ENCODE assay signal across 14 cellular contexts in genomic region chr5:77424921-77425320, GRCh38.
A peak's percentile ranks its signal among the peaks of the same experiment; 100 is the strongest.
DNase-seq lines count a peak whose midpoint lies in the region; ATAC-seq and TF ChIP-seq lines count a peak whose summit lies in the region.
"Had no signal": no experiment of that assay in that cellular context is flagged by ENCODE, and none has a peak within 500 bp of the region (broad histone marks: within the 10 kb centered on the region; RNA-seq: fewer than 3 reads in every experiment).

No MANE protein-coding gene starts in this region.

- DNase-seq in activated naive CD4-positive, alpha-beta T cell treated with anti-CD3 and anti-CD28 coated beads, Interleukin-2, amount 10 ng/mL, durations not matched to agents 7 days and 5 days: no peak
- DNase-seq in progenitor cell of endocrine pancreas (ENCODE audit: low spot score, unreplicated experiment): no peak
- no peak for DNase-seq in tibial artery
- DNase-seq in activated T-helper 1 cell treated with anti-CD3 and anti-CD28 coated beads, Interleukin-12 subunit alpha, Interleukin-12 subunit beta, Interleukin-2, Interleukin-4 antibody, amounts not matched to agents 30 ng/mL and 10 ng/mL and 1 ng/mL, durations not matched to agents 14 hours and 24 hours and 36 hours (ENCODE audit: low spot score): no peak
- no peak for DNase-seq in GM20000 (ENCODE audit: low spot score)
- no peak for DNase-seq in globus pallidus (ENCODE audit: low spot score)
- DNase-seq: C1 segment of cervical spinal cord; CD4-positive, alpha-beta T cell; DMS79; H7 had no signal

- no peaks in the 10 kb centered on the region for H3K4me1 Mint-ChIP-seq in activated naive CD4-positive, alpha-beta T cell treated with anti-CD3 and anti-CD28 coated beads, Interleukin-2, amount 50 U/mL, for 24 hours
- no peaks in the 10 kb centered on the region for H3K4me1 Mint-ChIP-seq in activated naive CD4-positive, alpha-beta T cell treated with anti-CD3 and anti-CD28 coated beads, Interleukin-2, amount 10 ng/mL, durations not matched to agents 7 days and 5 days
- no peaks in the 10 kb centered on the region for H3K4me1 Mint-ChIP-seq in activated T-helper 17 cell treated with anti-CD3 and anti-CD28 coated beads, Interleukin-2, amount 50 U/mL, for 72 hours
- peaks cover 9% of the 10 kb centered on the region for H3K4me1 Mint-ChIP-seq in progenitor cell of endocrine pancreas (ENCODE audit: low read depth)
- no peaks in the 10 kb centered on the region for H3K4me1 Mint-ChIP-seq in activated T-helper 1 cell treated with anti-CD3 and anti-CD28 coated beads, Interleukin-12 subunit alpha, Interleukin-12 subunit beta, Interleukin-2, Interleukin-4 antibody, amounts not matched to agents 30 ng/mL and 10 ng/mL and 1 ng/mL, durations not matched to agents 14 hours and 24 hours and 36 hours (ENCODE audit: low read depth)
- H3K4me1 Mint-ChIP-seq: B cell, GM23338 had no signal

- H3K27ac Mint-ChIP-seq in activated naive CD4-positive, alpha-beta T cell treated with anti-CD3 and anti-CD28 coated beads, Interleukin-2, amount 50 U/mL, for 24 hours: peak overlapping the region; percentile 23
- no peak overlapping the region for H3K27ac Mint-ChIP-seq in activated naive CD4-positive, alpha-beta T cell treated with anti-CD3 and anti-CD28 coated beads, Interleukin-2, amount 10 ng/mL, durations not matched to agents 7 days and 5 days
- H3K27ac Mint-ChIP-seq in activated T-helper 17 cell treated with anti-CD3 and anti-CD28 coated beads, Interleukin-2, amount 50 U/mL, for 72 hours: no peak overlapping the region
- peak overlapping the region; percentile 29 for H3K27ac Mint-ChIP-seq in progenitor cell of endocrine pancreas
- no peak overlapping the region for H3K27ac Mint-ChIP-seq in activated T-helper 1 cell treated with anti-CD3 and anti-CD28 coated beads, Interleukin-12 subunit alpha, Interleukin-12 subunit beta, Interleukin-2, Interleukin-4 antibody, amounts not matched to agents 30 ng/mL and 10 ng/mL and 1 ng/mL, durations not matched to agents 14 hours and 24 hours and 36 hours
- H3K27ac Mint-ChIP-seq: B cell; CD4-positive, alpha-beta T cell; GM23338 had no signal

- CTCF ChIA-PET in activated naive CD4-positive, alpha-beta T cell treated with anti-CD3 and anti-CD28 coated beads, Interleukin-2, amount 10 ng/mL, durations not matched to agents 7 days and 5 days (lab: Charles Lee): no interaction called here

- H3K27me3 Mint-ChIP-seq in activated naive CD4-positive, alpha-beta T cell treated with anti-CD3 and anti-CD28 coated beads, Interleukin-2, amount 50 U/mL, for 24 hours: no peaks in the 10 kb centered on the region
- H3K27me3 Mint-ChIP-seq in activated naive CD4-positive, alpha-beta T cell treated with anti-CD3 and anti-CD28 coated beads, Interleukin-2, amount 10 ng/mL, durations not matched to agents 7 days and 5 days: peaks cover 9% of the 10 kb centered on the region
- H3K27me3 Mint-ChIP-seq in activated T-helper 17 cell treated with anti-CD3 and anti-CD28 coated beads, Interleukin-2, amount 50 U/mL, for 72 hours: no peaks in the 10 kb centered on the region
- H3K27me3 Mint-ChIP-seq in progenitor cell of endocrine pancreas: no peaks in the 10 kb centered on the region
- H3K27me3 Mint-ChIP-seq in activated T-helper 1 cell treated with anti-CD3 and anti-CD28 coated beads, Interleukin-12 subunit alpha, Interleukin-12 subunit beta, Interleukin-2, Interleukin-4 antibody, amounts not matched to agents 30 ng/mL and 10 ng/mL and 1 ng/mL, durations not matched to agents 14 hours and 24 hours and 36 hours (ENCODE audit: insufficient read depth): no peaks in the 10 kb centered on the region
- H3K27me3 Mint-ChIP-seq: B cell had no signal

- no peak overlapping the region for H3K4me3 ChIP-seq in tibial artery
- H3K4me3 ChIP-seq: GM23338 had no signal

- intact Hi-C loops in tibial artery (cut with DNase I; ENCODE audit: low total_unique reads): loop anchor here (10.0 kb wide), 1 partner anchor 60 kb away; no protein-coding TSS in a partner anchor
- intact Hi-C loops in activated T-helper 1 cell treated with anti-CD3 and anti-CD28 coated beads, Interleukin-12 subunit alpha, Interleukin-12 subunit beta, Interleukin-2, Interleukin-4 antibody, amounts not matched to agents 30 ng/mL and 10 ng/mL and 1 ng/mL, durations not matched to agents 14 hours and 24 hours and 36 hours (cut with micrococcal nuclease): no loop called here

- peaks cover 1% of the 10 kb centered on the region for H3K36me3 Mint-ChIP-seq in activated naive CD4-positive, alpha-beta T cell treated with anti-CD3 and anti-CD28 coated beads, Interleukin-2, amount 50 U/mL, for 24 hours
- no peaks in the 10 kb centered on the region for H3K36me3 Mint-ChIP-seq in activated naive CD4-positive, alpha-beta T cell treated with anti-CD3 and anti-CD28 coated beads, Interleukin-2, amount 10 ng/mL, durations not matched to agents 7 days and 5 days
- H3K36me3 Mint-ChIP-seq in activated T-helper 17 cell treated with anti-CD3 and anti-CD28 coated beads, Interleukin-2, amount 50 U/mL, for 72 hours (ENCODE audit: low read depth): no peaks in the 10 kb centered on the region
- H3K36me3 Mint-ChIP-seq in progenitor cell of endocrine pancreas (ENCODE audit: insufficient read depth): peaks cover 7% of the 10 kb centered on the region
- H3K36me3 Mint-ChIP-seq in activated T-helper 1 cell treated with anti-CD3 and anti-CD28 coated beads, Interleukin-12 subunit alpha, Interleukin-12 subunit beta, Interleukin-2, Interleukin-4 antibody, amounts not matched to agents 30 ng/mL and 10 ng/mL and 1 ng/mL, durations not matched to agents 14 hours and 24 hours and 36 hours (ENCODE audit: low read depth): peaks cover 5% of the 10 kb centered on the region

- no peaks in the 10 kb centered on the region for H3K36me3 ChIP-seq in tibial artery

- H3K9me3 ChIP-seq in tibial artery: no peaks in the 10 kb centered on the region

- peak overlapping the region; percentile 61 to 64 for H3K27ac ChIP-seq in tibial artery

- peaks cover 0 to 67% (median 28%) of the 10 kb centered on the region in 4 donors for H3K4me1 ChIP-seq in tibial artery

- no peak overlapping the region for H3K4me3 Mint-ChIP-seq in activated naive CD4-positive, alpha-beta T cell treated with anti-CD3 and anti-CD28 coated beads, Interleukin-2, amount 50 U/mL, for 24 hours
- H3K4me3 Mint-ChIP-seq in activated naive CD4-positive, alpha-beta T cell treated with anti-CD3 and anti-CD28 coated beads, Interleukin-2, amount 10 ng/mL, durations not matched to agents 7 days and 5 days: no peak overlapping the region
- H3K4me3 Mint-ChIP-seq in activated T-helper 17 cell treated with anti-CD3 and anti-CD28 coated beads, Interleukin-2, amount 50 U/mL, for 72 hours: no peak overlapping the region
- no peak overlapping the region for H3K4me3 Mint-ChIP-seq in progenitor cell of endocrine pancreas (ENCODE audit: low read depth)
- no peak overlapping the region for H3K4me3 Mint-ChIP-seq in activated T-helper 1 cell treated with anti-CD3 and anti-CD28 coated beads, Interleukin-12 subunit alpha, Interleukin-12 subunit beta, Interleukin-2, Interleukin-4 antibody, amounts not matched to agents 30 ng/mL and 10 ng/mL and 1 ng/mL, durations not matched to agents 14 hours and 24 hours and 36 hours
- H3K4me3 Mint-ChIP-seq: B cell; CD4-positive, alpha-beta T cell; GM23338 had no signal

- ATAC-seq in activated T-helper 17 cell treated with anti-CD3 and anti-CD28 coated beads, Interleukin-2, amount 50 U/mL, for 72 hours (replicated peaks): peak; percentile 26
- ATAC-seq: GM23338 had no signal

- TF ChIP-seq CTCF in progenitor cell of endocrine pancreas (IDR thresholded peaks at IDR 0.05; ENCODE audit: unreplicated experiment): no peak
- no peak for TF ChIP-seq CTCF in tibial artery (IDR thresholded peaks at IDR 0.05)
- no peak for TF ChIP-seq CTCF in GM20000 (IDR thresholded peaks at IDR 0.05; ENCODE audit: extremely low read depth, missing control alignments)

- no peaks in the 10 kb centered on the region for H3K9me3 Mint-ChIP-seq in activated naive CD4-positive, alpha-beta T cell treated with anti-CD3 and anti-CD28 coated beads, Interleukin-2, amount 50 U/mL, for 24 hours
- no peaks in the 10 kb centered on the region for H3K9me3 Mint-ChIP-seq in activated naive CD4-positive, alpha-beta T cell treated with anti-CD3 and anti-CD28 coated beads, Interleukin-2, amount 10 ng/mL, durations not matched to agents 7 days and 5 days
- no peaks in the 10 kb centered on the region for H3K9me3 Mint-ChIP-seq in activated T-helper 17 cell treated with anti-CD3 and anti-CD28 coated beads, Interleukin-2, amount 50 U/mL, for 72 hours
- H3K9me3 Mint-ChIP-seq in progenitor cell of endocrine pancreas (ENCODE audit: low read depth): no peaks in the 10 kb centered on the region
- H3K9me3 Mint-ChIP-seq in activated T-helper 1 cell treated with anti-CD3 and anti-CD28 coated beads, Interleukin-12 subunit alpha, Interleukin-12 subunit beta, Interleukin-2, Interleukin-4 antibody, amounts not matched to agents 30 ng/mL and 10 ng/mL and 1 ng/mL, durations not matched to agents 14 hours and 24 hours and 36 hours: peaks cover 4% of the 10 kb centered on the region
- H3K9me3 Mint-ChIP-seq: CD4-positive, alpha-beta T cell; GM23338 had no signal

- no peaks in the 10 kb centered on the region for H3K27me3 ChIP-seq in tibial artery

Comparison
In these comparisons a context has a peak if more than half of its experiments do, and no peak if none do; other contexts are left out.
1. H3K27ac Mint-ChIP-seq: peak in activated naive CD4-positive, alpha-beta T cell treated with anti-CD3 and anti-CD28 coated beads, Interleukin-2, amount 50 U/mL, for 24 hours (single experiment) and progenitor cell of endocrine pancreas (single experiment); none in activated naive CD4-positive, alpha-beta T cell treated with anti-CD3 and anti-CD28 coated beads, Interleukin-2, amount 10 ng/mL, durations not matched to agents 7 days and 5 days (single experiment), activated T-helper 17 cell treated with anti-CD3 and anti-CD28 coated beads, Interleukin-2, amount 50 U/mL, for 72 hours (single experiment) and activated T-helper 1 cell treated with anti-CD3 and anti-CD28 coated beads, Interleukin-12 subunit alpha, Interleukin-12 subunit beta, Interleukin-2, Interleukin-4 antibody, amounts not matched to agents 30 ng/mL and 10 ng/mL and 1 ng/mL, durations not matched to agents 14 hours and 24 hours and 36 hours (single experiment).